ENCODE assay signal across 18 cellular contexts in genomic region chr13:29888306-29888705, GRCh38. TPM values are rescaled to one million over a fixed set of nuclear protein-coding genes. Genes with fewer than 3 reads are reported as not detected.
DNase-seq lines count a peak whose midpoint lies in the region; ATAC-seq and TF ChIP-seq lines count a peak whose summit lies in the region.
"Had no signal": no experiment of that assay in that cellular context is flagged by ENCODE, and none has a peak within 500 bp of the region (broad histone marks: within the 10 kb centered on the region; RNA-seq: fewer than 3 reads in every experiment).

No MANE protein-coding gene starts in this region.

- no peak overlapping the region for H2AK5ac ChIP-seq in IMR-90 (ENCODE audit: low read depth, low read length)

- H4K20me1 ChIP-seq in IMR-90 (ENCODE audit: insufficient read depth, low read length), result no peaks in the 10 kb centered on the region

- H3K36me3 Mint-ChIP-seq in CD4-positive, CD25-positive, alpha-beta regulatory T cell, result no peaks in the 10 kb centered on the region
- H3K36me3 Mint-ChIP-seq in neural crest cell (ENCODE audit: low read depth), result no peaks in the 10 kb centered on the region

- no peak overlapping the region for H2BK20ac ChIP-seq in IMR-90 (ENCODE audit: low read depth, low read length)

- POLR2A ChIA-PET in IMR-90 (lab: Charles Lee; ENCODE audit: unreplicated experiment), result no interaction called here

- no peak overlapping the region for H2AK9ac ChIP-seq in IMR-90 (replicated peaks; ENCODE audit: low read depth, low read length, poor library complexity)

- in situ Hi-C loops in IMR-90 (cut with MboI; ENCODE audit: low sequenced_read_pairs), result no loop called here

- H2AFZ ChIP-seq in IMR-90 (replicated peaks; ENCODE audit: low read length, poor library complexity), result no peak overlapping the region

- no peak overlapping the region for H2BK5ac ChIP-seq in IMR-90 (ENCODE audit: low read depth, low read length, poor library complexity, severe bottlenecking)

- H3K27me3 ChIP-seq in CD4-positive, CD25-positive, alpha-beta regulatory T cell (ENCODE audit: control insufficient read depth, insufficient read depth, low read length), result no peaks in the 10 kb centered on the region
- no peaks in the 10 kb centered on the region; the same call in 1 of the 2 replicates for H3K27me3 ChIP-seq in IMR-90 (ENCODE audit: control insufficient read depth, insufficient read depth, low read length)
- H3K27me3 ChIP-seq: heart right ventricle, stomach had no signal

- H2BK15ac ChIP-seq in IMR-90 (ENCODE audit: low read depth, low read length), result no peak overlapping the region

- BruUV-seq in IMR-90 (replicated peaks; lab: Mats Ljungman, UMichigan), result no TSS peak

- H3K18ac ChIP-seq in IMR-90 (ENCODE audit: low read depth, low read length), result no peak overlapping the region

- peaks cover 0 to 2% (median 0%) of the 10 kb centered on the region in 7 donors for H3K9me3 Mint-ChIP-seq in CD4-positive, CD25-positive, alpha-beta regulatory T cell
- no peaks in the 10 kb centered on the region for H3K9me3 Mint-ChIP-seq in neural crest cell
- H3K9me3 Mint-ChIP-seq: T-helper 2 cell treated with Interferon-gamma antibody and Interleukin-4, amounts not matched to agents 5 μg/mL and 100 μg/mL, for 36 hours had no signal

- intact Hi-C loops in IMR-90 (cut with micrococcal nuclease), result no loop called here

- H3K4ac ChIP-seq in IMR-90 (ENCODE audit: low read depth, low read length), result no peak overlapping the region

- no peak overlapping the region for H3K23ac ChIP-seq in IMR-90 (ENCODE audit: low read depth, low read length)

- no peak overlapping the region for H3K4me3 ChIP-seq in CD4-positive, CD25-positive, alpha-beta regulatory T cell (ENCODE audit: low read depth, low read length)
- H3K4me3 ChIP-seq in IMR-90 (ENCODE audit: insufficient read depth, low read depth, low read length), result no peak overlapping the region
- H3K4me3 ChIP-seq in choroid plexus epithelial cell (ENCODE audit: low read depth, low read length), result no peak overlapping the region
- H3K4me3 ChIP-seq: HAP-1, heart right ventricle, stomach had no signal

- peaks cover 9 to 34% (median 18%) of the 10 kb centered on the region in 4 donors for H3K4me1 Mint-ChIP-seq in CD4-positive, CD25-positive, alpha-beta regulatory T cell
- peaks cover 74% of the 10 kb centered on the region for H3K4me1 Mint-ChIP-seq in neural crest cell
- H3K4me1 Mint-ChIP-seq: B cell had no signal

- no peak for TF ChIP-seq POLR2A in IMR-90 (IDR thresholded peaks at IDR 0.05; ENCODE audit: low read depth, low read length)

- no peak overlapping the region for H4K91ac ChIP-seq in IMR-90 (ENCODE audit: insufficient read depth, low read depth, low read length)

- H3K9me3 ChIP-seq in CD4-positive, CD25-positive, alpha-beta regulatory T cell (ENCODE audit: control insufficient read depth in 2 of 2, low read length in 2 of 2), result no peaks in the 10 kb centered on the region
- no peaks in the 10 kb centered on the region for H3K9me3 ChIP-seq in IMR-90 (ENCODE audit: control insufficient read depth, insufficient read depth, low read length)
- H3K9me3 ChIP-seq: HAP-1, heart right ventricle, stomach had no signal

- no peaks in the 10 kb centered on the region for H3K27me3 Mint-ChIP-seq in CD4-positive, CD25-positive, alpha-beta regulatory T cell
- H3K27me3 Mint-ChIP-seq in neural crest cell (ENCODE audit: low read depth), result no peaks in the 10 kb centered on the region

- ATAC-seq in CD4-positive, CD25-positive, alpha-beta regulatory T cell (ENCODE audit: low read depth in 2 of 2), result no peak
- peak; percentile 85 for ATAC-seq in IMR-90 (ENCODE audit: low read depth)
- ATAC-seq in HG03196 (IDR thresholded peaks at IDR 0.05; ENCODE audit: unreplicated experiment), result no peak
- ATAC-seq: heart right ventricle had no signal

- TF ChIP-seq CTCF in IMR-90 (conservative IDR thresholded peaks at IDR 0.05; ENCODE audit: low read depth, low read length) (no peak), choroid plexus epithelial cell (conservative IDR thresholded peaks at IDR 0.05; ENCODE audit: low read depth, low read length) (no peak), neural crest cell (conservative IDR thresholded peaks at IDR 0.05) (no peak)

- H3K79me1 ChIP-seq in IMR-90 (ENCODE audit: low read depth in 1 of 2, low read length in 2 of 2), result no peaks in the 10 kb centered on the region

- DNase-seq in CD4-positive, CD25-positive, alpha-beta regulatory T cell, result no peak
- DNase-seq in IMR-90, result peak; percentile 62
- DNase-seq in choroid plexus epithelial cell (ENCODE audit: low read depth), result peak; percentile 46
- no peak for DNase-seq in neural crest cell (ENCODE audit: low read depth, low spot score)
- DNase-seq in activated CD4-positive, CD25-positive, alpha-beta regulatory T cell (lab: John Stamatoyannopoulos, UW), result no peak
- no peak for DNase-seq in NCI-H2171 treated with DMSO at 0.1 percent for 48 hours (lab: John Stamatoyannopoulos, UW)
- DNase-seq: activated CD4-positive, alpha-beta T cell treated with anti-CD3 and anti-CD28 coated beads for 1 hour; activated effector memory CD4-positive, alpha-beta T cell treated with Interleukin-2 at 50 U/mL for 16 hours; anterior cingulate cortex; heart right ventricle; NCI-H2171; retina; Right ventricle myocardium superior; stomach had no signal

- H4K8ac ChIP-seq in IMR-90 (ENCODE audit: low read depth in 2 of 2, low read length in 2 of 2), result no peak overlapping the region

- H3K14ac ChIP-seq in IMR-90 (replicated peaks; ENCODE audit: low read depth, low read length), result no peak overlapping the region

- no peaks in the 10 kb centered on the region for H3K36me3 ChIP-seq in CD4-positive, CD25-positive, alpha-beta regulatory T cell (ENCODE audit: control insufficient read depth, insufficient read depth, low read length)
- no peaks in the 10 kb centered on the region for H3K36me3 ChIP-seq in IMR-90 (ENCODE audit: control insufficient read depth, insufficient read depth, low read length)
- H3K36me3 ChIP-seq: HAP-1, heart right ventricle, stomach had no signal

- no peak overlapping the region for H3K27ac ChIP-seq in CD4-positive, CD25-positive, alpha-beta regulatory T cell (ENCODE audit: insufficient read depth, low read length, poor library complexity, severe bottlenecking)
- no peak overlapping the region for H3K27ac ChIP-seq in IMR-90 (ENCODE audit: insufficient read depth, low read length)
- H3K27ac ChIP-seq: heart right ventricle, stomach had no signal

- H3K9ac ChIP-seq in IMR-90 (ENCODE audit: low read depth, low read length), result no peak overlapping the region

- H3K4me2 ChIP-seq in IMR-90 (ENCODE audit: low read depth, low read length), result no peak overlapping the region

- no peak for TF ChIP-seq RAD21 in IMR-90 (IDR thresholded peaks at IDR 0.05; ENCODE audit: low read length)

- H3K9me1 ChIP-seq in IMR-90 (ENCODE audit: insufficient read depth, low read length), result no peaks in the 10 kb centered on the region; the same call in 1 of the 2 replicates

- no peak overlapping the region for H3K56ac ChIP-seq in IMR-90 (ENCODE audit: extremely low read depth, insufficient read depth, low read length)

- H4K5ac ChIP-seq in IMR-90 (ENCODE audit: low read depth, low read length), result no peak overlapping the region

- H3K4me1 ChIP-seq in CD4-positive, CD25-positive, alpha-beta regulatory T cell (ENCODE audit: control insufficient read depth, insufficient read depth, low read length, poor library complexity, severe bottlenecking), result peaks cover 5% of the 10 kb centered on the region
- H3K4me1 ChIP-seq in IMR-90 (ENCODE audit: control insufficient read depth, insufficient read depth, low read length), result peaks cover 3% of the 10 kb centered on the region; the same call in 1 of the 2 replicates

- no peak overlapping the region for H2BK120ac ChIP-seq in IMR-90 (ENCODE audit: low read depth, low read length)

- dilution Hi-C loops in IMR-90 (cut with HindIII; ENCODE audit: low sequenced_read_pairs, unreplicated experiment), result no loop called here

- H3K4me3 Mint-ChIP-seq in CD4-positive, CD25-positive, alpha-beta regulatory T cell, result no peak overlapping the region
- H3K4me3 Mint-ChIP-seq in neural crest cell, result peak overlapping the region; percentile 52
- H3K4me3 Mint-ChIP-seq: B cell; T-helper 2 cell treated with Interferon-gamma antibody and Interleukin-4, amounts not matched to agents 5 μg/mL and 100 μg/mL, for 36 hours had no signal

- H3K27ac Mint-ChIP-seq in CD4-positive, CD25-positive, alpha-beta regulatory T cell, result peak overlapping the region in 2 of 3 donors; percentile 57 to 74
- peak overlapping the region; percentile 54 for H3K27ac Mint-ChIP-seq in neural crest cell (ENCODE audit: unreplicated experiment)
- H3K27ac Mint-ChIP-seq: B cell; T-helper 2 cell treated with Interferon-gamma antibody and Interleukin-4, amounts not matched to agents 5 μg/mL and 100 μg/mL, for 36 hours had no signal

- WGBS in IMR-90 (ENCODE audit: extremely low coverage in 2 of 2, insufficient read length in 1 of 2), 2 experiments, result no CpG with 5 or more reads among the region's 4 CpGs

- CTCF ChIA-PET in IMR-90 (lab: Yijun Ruan, JAX), result no interaction called here

TF ChIP-seq in IMR-90, 13 proteins besides CTCF, POLR2A, EP300 and RAD21:
- TF ChIP-seq CEBPB (IDR thresholded peaks at IDR 0.05; ENCODE audit: low read depth, low read length) (peak; percentile 99), CHD1 (IDR thresholded peaks at IDR 0.05; ENCODE audit: low read depth, low read length) (no peak)

RNA-seq across cellular contexts. Expression of gene UBL3, which starts 37.9 kb away (rescaled TPM):
- 66.6 TPM for total RNA-seq in CD4-positive, CD25-positive, alpha-beta regulatory T cell
- polyA plus RNA-seq in CD4-positive, CD25-positive, alpha-beta regulatory T cell, result 10 to 100 TPM; 64.6 to 85.0 (median 74.6) TPM
- total RNA-seq in IMR-90 (2012; rRNA removed), result 19.9 and 30.3 TPM in 2 replicates
- 14.3 and 16.0 TPM in 2 replicates for polyA plus RNA-seq in IMR-90 (2012; rRNA removed)
- 5.7 and 6.5 TPM in 2 replicates for polyA plus RNA-seq in IMR-90 (2012; cell fraction: cytosol; rRNA removed)
- polyA plus RNA-seq in IMR-90 (2012; cell fraction: nucleus; rRNA removed; ENCODE audit: low replicate concordance), result 3.5 and 7.6 TPM in 2 replicates
- 35.5 and 36.0 TPM in 2 replicates for total RNA-seq in neural crest cell

Comparison
In these comparisons a context has a peak if more than half of its experiments do, and no peak if none do; other contexts are left out.
1. DNase-seq: peak in IMR-90 (single experiment) and choroid plexus epithelial cell (single experiment); none in CD4-positive, CD25-positive, alpha-beta regulatory T cell (0 of 3), neural crest cell (single experiment), activated CD4-positive, CD25-positive, alpha-beta regulatory T cell (0 of 4) and NCI-H2171 treated with DMSO at 0.1 percent for 48 hours (single experiment).